7 cellular contexts compared by ENCODE assay signal in the genomic region with DNA sequence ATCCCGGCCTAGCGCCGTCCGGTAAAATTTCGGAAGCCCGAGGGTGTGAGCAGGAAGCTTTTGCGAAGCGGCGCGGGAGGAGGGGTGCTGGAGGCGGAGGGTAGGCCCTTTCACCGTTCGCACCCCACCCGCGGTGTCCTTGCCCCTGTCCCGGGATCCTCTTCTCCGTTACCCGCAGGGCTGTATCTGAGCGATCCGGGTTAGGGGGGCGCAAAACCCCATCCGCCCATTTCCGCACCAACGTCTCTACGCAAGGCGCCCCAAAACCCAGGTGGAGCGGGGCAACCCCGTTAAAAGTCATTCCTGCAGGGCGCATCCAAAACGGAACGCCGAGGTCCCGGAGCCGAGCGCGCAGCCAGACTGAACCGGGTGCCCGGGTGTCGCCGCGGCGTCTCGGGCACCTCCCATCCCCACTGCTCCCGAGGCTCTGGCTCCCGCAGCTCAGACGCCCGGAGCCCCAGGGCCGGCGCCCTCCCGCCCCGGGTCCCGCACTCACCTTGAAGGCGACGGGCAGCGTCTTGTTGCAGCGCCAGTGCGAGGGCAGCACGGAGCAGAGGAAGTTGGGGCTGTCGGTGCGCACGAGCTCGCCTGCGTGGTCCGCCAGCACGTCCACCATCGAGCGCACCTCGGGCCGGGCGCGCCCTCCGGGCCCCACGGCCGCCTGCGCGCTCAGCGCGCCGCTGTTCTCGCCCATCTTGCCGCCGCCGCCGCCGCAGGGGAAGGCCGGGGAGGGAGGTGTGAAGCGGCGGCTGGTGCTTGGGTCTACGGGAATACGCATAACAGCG. TPM values are rescaled to one million over a fixed set of nuclear protein-coding genes. Genes with fewer than 3 reads are reported as not detected.
DNase-seq lines count a peak whose midpoint lies in the region; ATAC-seq and TF ChIP-seq lines count a peak whose summit lies in the region.

No MANE protein-coding gene starts in this region.

- peak overlapping the region; percentile 88 for H3K4me2 ChIP-seq in SU-DHL-6 (ENCODE audit: low read depth, low read length, poor library complexity, severe bottlenecking)

- H3K9me3 ChIP-seq in SU-DHL-6 (ENCODE audit: insufficient read depth, low read length), result no peaks in the 10 kb centered on the region
- no peaks in the 10 kb centered on the region for H3K9me3 ChIP-seq in mesodermal cell (ENCODE audit: control insufficient read depth, low read length)
- no peaks in the 10 kb centered on the region for H3K9me3 ChIP-seq in transverse colon
- no peaks in the 10 kb centered on the region for H3K9me3 ChIP-seq in thyroid gland

- TF ChIP-seq POLR2A in transverse colon (IDR thresholded peaks at IDR 0.05) (no peak), thyroid gland (IDR thresholded peaks at IDR 0.05) (no peak)

- H3K4me3 ChIP-seq in SU-DHL-6 (ENCODE audit: insufficient read depth, low read length, poor library complexity, severe bottlenecking) (peak overlapping the region; percentile 86), mesodermal cell (ENCODE audit: extremely low read depth, insufficient read depth, low read length, poor library complexity, severe bottlenecking) (peak overlapping the region; percentile 40), transverse colon (peak overlapping the region in 3 of 4 donors; percentile 20 to 45 (median 36)), thyroid gland (replicated peaks in 1 of 3) (peak overlapping the region in 1 of 3 donors; percentile 9)

- H3K9me2 ChIP-seq in SU-DHL-6 (replicated peaks; ENCODE audit: insufficient read depth, low read length), result no peaks in the 10 kb centered on the region

- peaks cover 18% of the 10 kb centered on the region for H3F3A ChIP-seq in SU-DHL-6 (ENCODE audit: insufficient read depth)

- ATAC-seq in GM18867 (IDR thresholded peaks at IDR 0.05; ENCODE audit: unreplicated experiment), result peak; percentile 9
- ATAC-seq in HG02973 (IDR thresholded peaks at IDR 0.05; ENCODE audit: unreplicated experiment), result peak; percentile 13

- intact Hi-C loops in transverse colon (cut with DNase I; ENCODE audit: low total_unique reads) (no loop called here), thyroid gland (cut with DNase I) (no loop called here)

- peaks cover 18% of the 10 kb centered on the region for H3K4me1 ChIP-seq in mesodermal cell (ENCODE audit: control insufficient read depth, insufficient read depth, low read length, poor library complexity, severe bottlenecking)
- peaks cover 3 to 57% (median 31%) of the 10 kb centered on the region in 4 donors for H3K4me1 ChIP-seq in transverse colon
- peaks cover 14 to 48% of the 10 kb centered on the region in 2 donors for H3K4me1 ChIP-seq in thyroid gland

- peak overlapping the region; percentile 49 for H2AFZ ChIP-seq in SU-DHL-6 (ENCODE audit: low read depth, low read length, severe bottlenecking)

- TF ChIP-seq CTCF in SU-DHL-6 (IDR thresholded peaks at IDR 0.05; ENCODE audit: insufficient read depth, low read length, poor library complexity, severe bottlenecking) (no peak), transverse colon (IDR thresholded peaks at IDR 0.05) (no peak), thyroid gland (IDR thresholded peaks at IDR 0.05) (no peak)

- no peaks in the 10 kb centered on the region for H3K27me3 ChIP-seq in SU-DHL-6 (ENCODE audit: low read length)
- peaks cover 98% of the 10 kb centered on the region for H3K27me3 ChIP-seq in transverse colon
- peaks cover 64% of the 10 kb centered on the region for H3K27me3 ChIP-seq in thyroid gland

- in situ Hi-C loops in transverse colon (cut with MboI; ENCODE audit: low pct_ligation_motif_present in 1 of 4, low pct_unique_long_range_greater_than_20kb in 1 of 4, low sequenced_read_pairs in 3 of 4), result loop anchor here in 2 of 4 donors (25.0 kb wide), 1 partner anchor 108 kb away; no protein-coding TSS in a partner anchor

- no peaks in the 10 kb centered on the region for H4K20me1 ChIP-seq in SU-DHL-6 (ENCODE audit: low read depth, low read length)

- peak overlapping the region; percentile 89 for H3K27ac ChIP-seq in SU-DHL-6 (ENCODE audit: low read depth, low read length)
- H3K27ac ChIP-seq in mesodermal cell (ENCODE audit: low read depth, low read length, severe bottlenecking), result no peak overlapping the region
- H3K27ac ChIP-seq in transverse colon, result peak overlapping the region; percentile 68 to 81 (median 78)
- no peak overlapping the region for H3K27ac ChIP-seq in thyroid gland

- peak; percentile 49 for DNase-seq in astrocyte of the hippocampus (ENCODE audit: low read depth, low spot score)
- peak; percentile 51 for DNase-seq in transverse colon
- DNase-seq in thyroid gland, result no peak

- TF ChIP-seq EP300 in transverse colon (IDR thresholded peaks at IDR 0.05; ENCODE audit: low read depth), result no peak

- peak overlapping the region; percentile 90 for H3K9ac ChIP-seq in SU-DHL-6 (ENCODE audit: low read length)

- 0 to 1% methylated on average over 63 to 65 of the region's 91 CpGs for whole genome bisulfite sequencing in mesodermal cell (ENCODE audit: insufficient coverage in 2 of 2), 2 experiments
- WGBS in transverse colon (ENCODE audit: low coverage in 1 of 2), 2 donors, result 1% methylated on average over 61 of the region's 91 CpGs; no CpG with 5 or more reads in 1 of the 2 donors
- 7 to 8% methylated on average over 20 to 30 of the region's 91 CpGs for WGBS in thyroid gland, 2 donors

- H3K36me3 ChIP-seq in SU-DHL-6 (ENCODE audit: low read length) (0 out of 2 replicates have a peak, but pooled peaks cover 4% of the 10 kb centered on the region), mesodermal cell (ENCODE audit: control insufficient read depth, insufficient read depth, low read length) (peaks cover 2% of the 10 kb centered on the region), transverse colon (no peaks in the 10 kb centered on the region), thyroid gland (no peaks in the 10 kb centered on the region)

- H3K79me2 ChIP-seq in SU-DHL-6 (ENCODE audit: insufficient read depth, low read length), result peaks cover 40% of the 10 kb centered on the region

RNA-seq across cellular contexts. Expression of a gene that starts 0.8 kb away (rescaled TPM):
- 4.4 TPM for polyA plus RNA-seq in mesodermal cell (2013, experiment 1 of 2)
- 2.8 TPM for polyA plus RNA-seq in mesodermal cell (2013, experiment 2 of 2)
- 1 to 10 TPM; 1.5 to 4.8 (median 3.4) TPM for total RNA-seq in transverse colon
- 1 to 10 TPM in 2 of 4 donors, under 1 TPM in 2; 0.27 to 2.8 (median 0.77) TPM for total RNA-seq in thyroid gland

Comparison
In these comparisons a context has a peak if more than half of its experiments do, and no peak if none do; other contexts are left out.
1. H3K27ac ChIP-seq: peak in SU-DHL-6 (single experiment) and transverse colon (4 of 4); none in mesodermal cell (single experiment) and thyroid gland (0 of 3).
2. DNase-seq: peak in astrocyte of the hippocampus (single experiment) and transverse colon (single experiment); none in thyroid gland (0 of 2).